ENCODE assay signal across 31 cellular contexts in genomic region chr20:31555203-31555602, GRCh38. TPM values are rescaled to one million over a fixed set of nuclear protein-coding genes. Genes with fewer than 3 reads are reported as not detected.
DNase-seq lines count a peak whose midpoint lies in the region; ATAC-seq, FAIRE-seq and TF ChIP-seq lines count a peak whose summit lies in the region.
"Had no signal": no experiment of that assay in that cellular context is flagged by ENCODE, and none has a peak within 500 bp of the region (broad histone marks: within the 10 kb centered on the region; RNA-seq: fewer than 3 reads in every experiment).

No MANE protein-coding gene starts in this region.

- no peak overlapping the region for H3K4me3 Mint-ChIP-seq in osteocyte (ENCODE audit: unreplicated experiment)
- H3K4me3 Mint-ChIP-seq: activated B cell treated with CpG ODN at 0.5 μM for 24 hours; activated T-helper 17 cell treated with anti-CD3 and anti-CD28 coated beads, Interleukin-2, amount 50 U/mL, for 72 hours; mesothelial cell of epicardium had no signal

- peaks cover 70% of the 10 kb centered on the region for H3K36me3 ChIP-seq in K562 (ENCODE audit: control insufficient read depth, insufficient read depth, low read length)
- H3K36me3 ChIP-seq: breast epithelium, prostate gland had no signal

- 0 out of 2 replicates have a peak, but pooled peaks cover 5% of the 10 kb centered on the region for H4K20me1 ChIP-seq in K562 (replicated peaks; ENCODE audit: control insufficient read depth, insufficient read depth, low read length)

- peak overlapping the region in 1 of 2 experiments; percentile 59; a peak in 2 of 4 replicates for H3K9ac ChIP-seq in K562 (ENCODE audit: insufficient read depth in 1 of 2, low read depth in 2 of 2, low read length in 2 of 2)

- no peak for TF ChIP-seq EP300 in K562 (IDR thresholded peaks at IDR 0.05; ENCODE audit: low read length)

- in situ Hi-C loops in K562 (cut with MboI) = no loop called here

- H3K4me1 Mint-ChIP-seq in osteocyte (ENCODE audit: unreplicated experiment) = peaks cover 8% of the 10 kb centered on the region

- peak overlapping the region; percentile 36; the same call in 2 of the 3 replicates for H3K27ac ChIP-seq in K562 (ENCODE audit: extremely low read depth, low read depth, low read length)
- H3K27ac ChIP-seq: breast epithelium, C4-2B, colonic mucosa, prostate gland, sigmoid colon, tibial artery had no signal

- H3K27ac Mint-ChIP-seq in osteocyte (ENCODE audit: unreplicated experiment) = peak overlapping the region; percentile 31
- H3K27ac Mint-ChIP-seq: activated B cell treated with CpG ODN at 0.5 μM for 24 hours; activated T-helper 17 cell treated with anti-CD3 and anti-CD28 coated beads, Interleukin-2, amount 50 U/mL, for 72 hours; mesothelial cell of epicardium had no signal

- no peaks in the 10 kb centered on the region for H3K79me2 ChIP-seq in K562 (ENCODE audit: control insufficient read depth, insufficient read depth, low read length)

- no peak for FAIRE-seq in GM12891 (lab: Jason Lieb, UNC)
- FAIRE-seq in K562 (lab: Jason Lieb, UNC) = no peak
- FAIRE-seq: islet of Langerhans had no signal

- H3K9me3 ChIP-seq in K562 (replicated peaks; ENCODE audit: control insufficient read depth, insufficient read depth, low read depth, low read length) = no peaks in the 10 kb centered on the region
- H3K9me3 ChIP-seq: breast epithelium, colonic mucosa, prostate gland, sigmoid colon, tibial artery had no signal

- TF ChIP-seq POLR2A in GM12891 (IDR thresholded peaks at IDR 0.05; ENCODE audit: low read depth, low read length) (0 out of 2 replicates have a peak, but pooled peaks have one; percentile 38), K562 (conservative IDR thresholded peaks at IDR 0.05) (peak; percentile 43; the same call in 1 of the 2 replicates)

- H3K27me3 Mint-ChIP-seq in osteocyte (ENCODE audit: unreplicated experiment) = no peaks in the 10 kb centered on the region
- H3K27me3 Mint-ChIP-seq: activated B cell treated with CpG ODN at 0.5 μM for 24 hours; activated T-helper 17 cell treated with anti-CD3 and anti-CD28 coated beads, Interleukin-2, amount 50 U/mL, for 72 hours had no signal

- DNase-seq in GM12891 (ENCODE audit: insufficient read length, low spot score) (no peak), HUDEP-2 (lab: John Stamatoyannopoulos, UW; ENCODE audit: unreplicated experiment in 76 of 76) (peak in 64 of 76 experiments; percentile 9 to 75 (median 41)), K562 (ENCODE audit: extremely low read depth in 1 of 4, low spot score in 3 of 4) (peak in 1 of 4 experiments; percentile 36), osteocyte (ENCODE audit: extremely low spot score, unreplicated experiment) (no peak)
- no peak for DNase-seq in activated CD8-positive, alpha-beta memory T cell treated with anti-CD3 and anti-CD28 coated beads for 24 hours
- no peak for DNase-seq in stimulated activated CD4-positive, alpha-beta T cell treated with anti-CD3 and anti-CD28 coated beads, Interleukin-4, amount 100 ng/mL, for 4 hours
- DNase-seq: activated B cell treated with CpG ODN at 0.5 μM for 24 hours; activated CD4-positive, alpha-beta T cell treated with anti-CD3 and anti-CD28 coated beads, Interleukin-2, amount 50 U/mL, for 1 hour; activated CD8-positive, alpha-beta memory T cell treated with anti-CD3 and anti-CD28 coated beads, Interleukin-2, amount 50 U/mL, for 48 hours; activated naive CD4-positive, alpha-beta T cell treated with anti-CD3 and anti-CD28 coated beads, Interleukin-2, amount 50 U/mL, for 16 hours; anterior cingulate cortex; colonic mucosa; GOT3; left ventricle myocardium superior; NCI-H1105; NCI-H187 treated with DMSO at 0.1 percent for 48 hours; NCI-H510A treated with DMSO at 0.1 percent for 48 hours; RPMI8226; sigmoid colon; stimulated activated CD4-positive, alpha-beta T cell treated with anti-CD3 and anti-CD28 coated beads, Interleukin-12 subunit alpha, Interleukin-12 subunit beta, amount 100 ng/mL, for 4 hours; stimulated activated CD4-positive, alpha-beta T cell treated with anti-CD3 and anti-CD28 coated beads, Interleukin-2, amount 100 ng/mL, for 48 hours; T1000; tibial artery had no signal

- CTCF ChIA-PET in K562 (lab: Yijun Ruan, JAX; ENCODE audit: low intra/inter-chr PET ratio) = interaction anchor here (0.6 to 12.8 kb wide), 2 partner anchors 57 kb away, joined by 3 to 304 read pairs; no protein-coding TSS in a partner anchor

- H3K4me2 ChIP-seq in K562 (ENCODE audit: insufficient read depth, low read length) = no peak overlapping the region

- H3K27me3 ChIP-seq in K562 (ENCODE audit: control insufficient read depth in 2 of 2, insufficient read depth in 2 of 2, low read length in 2 of 2) = no peaks in the 10 kb centered on the region
- H3K27me3 ChIP-seq: breast epithelium, colonic mucosa, sigmoid colon, tibial artery had no signal

- 46% methylated on average over 5 of the region's 5 CpGs for WGBS in K562 (ENCODE audit: insufficient coverage, low coverage, missing lambda C conversion rate)

- H2AFZ ChIP-seq in K562 (ENCODE audit: low read depth, low read length) = no peak overlapping the region

- no peak overlapping the region for H3K4me3 ChIP-seq in K562
- H3K4me3 ChIP-seq: breast epithelium, colonic mucosa, prostate gland, sigmoid colon, tibial artery had no signal

- peaks cover 11 to 17% of the 10 kb centered on the region in 2 experiments; a peak in 4 of 5 replicates for H3K4me1 ChIP-seq in K562 (replicated peaks in 1 of 2; ENCODE audit: control insufficient read depth in 2 of 2, insufficient read depth in 2 of 2, low read length in 2 of 2)
- H3K4me1 ChIP-seq: colonic mucosa, prostate gland had no signal

- no TSS peak for BruUV-seq in K562 (replicated peaks; lab: Mats Ljungman, UMichigan)

- peaks cover 3% of the 10 kb centered on the region for H3K9me1 ChIP-seq in K562 (ENCODE audit: control insufficient read depth, insufficient read depth, low read length)

- no peak for TF ChIP-seq CTCF in K562 (IDR thresholded peaks at IDR 0.05 in 2 of 3, conservative IDR thresholded peaks at IDR 0.05 in 1 of 3; ENCODE audit: insufficient read depth in 2 of 3, low read depth in 1 of 3, low read length in 3 of 3)
- TF ChIP-seq CTCF in osteocyte (IDR thresholded peaks at IDR 0.05) = no peak

- TF ChIP-seq RAD21 in K562 (CRISPR knock-in tag; conservative IDR thresholded peaks at IDR 0.05 in 1 of 2, IDR thresholded peaks at IDR 0.05 in 1 of 2) = no peak

- peaks cover 17% of the 10 kb centered on the region for H3K36me3 Mint-ChIP-seq in osteocyte (ENCODE audit: unreplicated experiment)

- POLR2A ChIA-PET in K562 (lab: Yijun Ruan, JAX) = interaction anchor here (0.8 to 8.8 kb wide), 5 partner anchors 8 to 284 kb away, joined by 3 to 89 read pairs (median 4); partner anchors contain the start of gene ID1

- intact Hi-C loops in K562 (cut with micrococcal nuclease) = no loop called here

- ATAC-seq in K562 = peak; percentile 32
- ATAC-seq in HG03432 (IDR thresholded peaks at IDR 0.05; ENCODE audit: unreplicated experiment) = no peak
- ATAC-seq: activated T-helper 17 cell treated with anti-CD3 and anti-CD28 coated beads, Interleukin-2, amount 50 U/mL, for 72 hours; esophagus mucosa; left ventricle myocardium superior had no signal

- H3K9me3 Mint-ChIP-seq in osteocyte (ENCODE audit: unreplicated experiment) = no peaks in the 10 kb centered on the region
- H3K9me3 Mint-ChIP-seq: activated B cell treated with CpG ODN at 0.5 μM for 24 hours; activated T-helper 17 cell treated with anti-CD3 and anti-CD28 coated beads, Interleukin-2, amount 50 U/mL, for 72 hours; mesothelial cell of epicardium had no signal

TF ChIP-seq in K562, 482 proteins besides CTCF, POLR2A, EP300 and RAD21 (continues in another document):
- TF ChIP-seq CBFA2T2 (conservative IDR thresholded peaks at IDR 0.05) = 0 out of 2 replicates have a peak, but pooled peaks have one; percentile 4

RNA-seq across cellular contexts. Expression of gene HM13, which starts 41.0 kb away (rescaled TPM):
- 53.6 TPM for polyA plus RNA-seq in GM12891 (2012; ENCODE audit: low read depth, missing spikeins)
- 232 and 437 TPM in 2 replicates for total RNA-seq in K562 (2011; cell fraction: chromatin; rRNA removed; ENCODE audit: low replicate concordance)
- total RNA-seq in K562 (2011; cell fraction: nucleolus; rRNA removed) = 349 and 425 TPM in 2 replicates
- 318 and 321 TPM in 2 replicates for total RNA-seq in K562 (2011; cell fraction: nucleoplasm; rRNA removed)
- 42.0 and 64.1 TPM in 2 replicates for total RNA-seq in K562 (2014; rRNA removed)
- 61.7 and 62.1 TPM in 2 replicates for total RNA-seq in K562 (2014; rRNA removed; fragmentation: Illumina TruSeq; extraction: Trizol)
- 74.5 and 74.8 TPM in 2 replicates for total RNA-seq in K562 (2015; rRNA removed; fragmentation: Illumina TruSeq; extraction: Trizol)
- total RNA-seq in K562 (2021) = 136 and 146 TPM in 2 replicates
- 112 and 125 TPM in 2 replicates for polyA plus RNA-seq in K562 (2011; rRNA removed)
- 90.7 and 156 TPM in 2 replicates for polyA plus RNA-seq in K562 (2011; cell fraction: cytosol; rRNA removed)
- polyA plus RNA-seq in K562 (2011; cell fraction: nucleus; rRNA removed) = 116 and 132 TPM in 2 replicates
- 109 and 181 TPM in 2 replicates for polyA plus RNA-seq in K562 (2012)
- 98.4 and 102 TPM in 2 replicates for polyA plus RNA-seq in K562 (2014; fragmentation: Illumina TruSeq; extraction: Trizol)
- 10 to 100 TPM in 1 of 2 experiments, 1 to 10 TPM in 1; 7.7 to 17.9 TPM for polyA plus RNA-seq in K562 (2014; fragmentation: Nextera tagmentation; extraction: Ambion mirVana)
- 99.6 and 111 TPM in 2 replicates for polyA plus RNA-seq in K562 (2014; rRNA removed)
- polyA minus RNA-seq in K562 (2011; rRNA and poly(A)+ RNA removed) = 83.1 and 88.4 TPM in 2 replicates
- 81.1 and 84.3 TPM in 2 replicates for polyA minus RNA-seq in K562 (2011; cell fraction: cytosol; rRNA and poly(A)+ RNA removed)
- polyA minus RNA-seq in K562 (2011; cell fraction: nucleus; rRNA and poly(A)+ RNA removed) = 65.8 and 88.5 TPM in 2 replicates
- total RNA-seq in osteocyte = 173 and 203 TPM in 2 replicates

RNA-seq across cellular contexts. Expression of gene ID1, which starts 49.9 kb away (rescaled TPM):
- 0.53 TPM for polyA plus RNA-seq in GM12891 (2012; ENCODE audit: low read depth, missing spikeins)
- total RNA-seq in K562 (2011; cell fraction: chromatin; rRNA removed; ENCODE audit: low replicate concordance) = 71.5 and 250 TPM in 2 replicates
- total RNA-seq in K562 (2011; cell fraction: nucleolus; rRNA removed) = 362 and 403 TPM in 2 replicates
- total RNA-seq in K562 (2011; cell fraction: nucleoplasm; rRNA removed) = 143 and 176 TPM in 2 replicates
- total RNA-seq in K562 (2014; rRNA removed) (358 and 410 TPM in 2 replicates), K562 (2014; rRNA removed; fragmentation: Illumina TruSeq; extraction: Trizol) (40.1 and 40.5 TPM in 2 replicates), K562 (2015; rRNA removed; fragmentation: Illumina TruSeq; extraction: Trizol) (65.0 and 66.8 TPM in 2 replicates), K562 (2021) (160 and 167 TPM in 2 replicates), osteocyte (8.2 TPM in 2 replicates)
- polyA plus RNA-seq in K562 (2011; rRNA removed) (75.8 and 119 TPM in 2 replicates), K562 (2014; fragmentation: Illumina TruSeq; extraction: Trizol) (20.8 and 50.8 TPM in 2 replicates), K562 (2014; fragmentation: Nextera tagmentation; extraction: Ambion mirVana) (1 to 10 TPM; 1.4 to 4.4 TPM), K562 (2014; rRNA removed) (298 and 319 TPM in 2 replicates)
- polyA plus RNA-seq in K562 (2011; cell fraction: cytosol; rRNA removed) = 230 and 856 TPM in 2 replicates
- 232 and 726 TPM in 2 replicates for polyA plus RNA-seq in K562 (2011; cell fraction: nucleus; rRNA removed)
- 82.5 and 140 TPM in 2 replicates for polyA plus RNA-seq in K562 (2012)
- 14.9 and 32.5 TPM in 2 replicates for polyA minus RNA-seq in K562 (2011; rRNA and poly(A)+ RNA removed)
- polyA minus RNA-seq in K562 (2011; cell fraction: cytosol; rRNA and poly(A)+ RNA removed) = 90.2 and 138 TPM in 2 replicates
- polyA minus RNA-seq in K562 (2011; cell fraction: nucleus; rRNA and poly(A)+ RNA removed) = 183 and 246 TPM in 2 replicates

Comparison
In these comparisons a context has a peak if more than half of its experiments do, and no peak if none do; other contexts are left out.
1. DNase-seq: peak in HUDEP-2 (64 of 76); none in GM12891 (single experiment), osteocyte (single experiment), activated CD8-positive, alpha-beta memory T cell treated with anti-CD3 and anti-CD28 coated beads for 24 hours (single experiment) and stimulated activated CD4-positive, alpha-beta T cell treated with anti-CD3 and anti-CD28 coated beads, Interleukin-4, amount 100 ng/mL, for 4 hours (0 of 2).